8 cellular contexts compared by ENCODE assay signal in the genomic region with DNA sequence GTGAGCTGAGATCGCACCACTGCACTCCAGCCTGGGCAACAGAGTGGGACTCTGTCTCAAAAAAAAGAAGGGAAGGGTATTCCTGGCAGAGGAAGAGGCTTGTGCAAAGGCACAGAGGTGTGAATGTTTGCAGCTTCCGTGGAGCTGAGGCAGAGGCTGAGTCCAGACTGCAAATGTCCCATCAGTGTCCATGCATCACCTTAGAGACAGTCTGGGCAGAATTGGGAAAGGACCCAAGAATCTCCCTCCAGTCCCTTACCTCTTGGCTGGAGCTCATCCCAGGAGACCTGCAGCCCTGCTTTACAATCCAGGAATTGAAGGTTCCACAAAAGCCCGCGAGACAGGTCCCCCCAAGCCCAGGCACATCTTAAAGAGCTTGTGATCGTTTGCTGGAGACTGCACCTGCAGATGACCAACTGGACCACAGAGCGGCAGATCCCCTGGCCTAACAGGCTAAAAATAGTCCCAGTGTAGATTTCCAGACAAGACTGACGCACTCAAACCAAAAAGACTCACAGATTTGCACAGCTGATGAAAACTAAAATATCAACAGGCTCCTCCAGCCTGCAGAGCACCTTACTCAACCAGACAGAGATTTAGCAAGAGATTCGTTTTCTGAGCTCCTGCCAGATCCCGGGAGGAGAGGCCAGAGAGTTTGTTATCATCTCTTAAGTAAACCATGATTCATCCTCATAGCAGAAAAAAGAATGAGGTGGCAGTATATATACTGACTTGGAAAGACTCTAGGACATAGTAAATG. TPM values are rescaled to one million over a fixed set of nuclear protein-coding genes. Genes with fewer than 3 reads are reported as not detected.
DNase-seq lines count a peak whose midpoint lies in the region; ATAC-seq, FAIRE-seq and TF ChIP-seq lines count a peak whose summit lies in the region.

No MANE protein-coding gene starts in this region.

- no peak overlapping the region for H3K27ac ChIP-seq in SJSA1
- H3K27ac ChIP-seq in gastroesophageal sphincter: peak overlapping the region; percentile 57 to 80 (median 74)
- no peak overlapping the region for H3K27ac ChIP-seq in small intestine (ENCODE audit: low read depth in 1 of 2, low read length in 1 of 2)

- ATAC-seq in gastroesophageal sphincter: peak; percentile 95
- no peak for ATAC-seq in HG03442 (IDR thresholded peaks at IDR 0.05; ENCODE audit: unreplicated experiment)
- no peak for ATAC-seq in HG03139 (IDR thresholded peaks at IDR 0.05; ENCODE audit: unreplicated experiment)
- no peak for ATAC-seq in GM21737 (IDR thresholded peaks at IDR 0.05; ENCODE audit: unreplicated experiment)
- no peak for ATAC-seq in HG02885 (IDR thresholded peaks at IDR 0.05; ENCODE audit: poor library complexity, unreplicated experiment)

- no peaks in the 10 kb centered on the region for H3K36me3 ChIP-seq in SJSA1
- no peaks in the 10 kb centered on the region for H3K36me3 ChIP-seq in gastroesophageal sphincter
- no peaks in the 10 kb centered on the region for H3K36me3 ChIP-seq in small intestine (ENCODE audit: control insufficient read depth in 2 of 2, insufficient read depth in 2 of 2, low read length in 2 of 2)

- no peak for TF ChIP-seq POLR2A in gastroesophageal sphincter (IDR thresholded peaks at IDR 0.05)

- H3K27me3 ChIP-seq in SJSA1 (replicated peaks): peaks cover 12% of the 10 kb centered on the region; the same call in 1 of the 2 replicates
- H3K27me3 ChIP-seq in gastroesophageal sphincter: no peaks in the 10 kb centered on the region
- no peaks in the 10 kb centered on the region for H3K27me3 ChIP-seq in small intestine (ENCODE audit: control insufficient read depth in 2 of 2, insufficient read depth in 2 of 2, low read length in 2 of 2)

- H3K4me1 ChIP-seq in SJSA1 (replicated peaks): peaks cover 13% of the 10 kb centered on the region
- H3K4me1 ChIP-seq in gastroesophageal sphincter: peaks cover 4 to 17% (median 6%) of the 10 kb centered on the region in 3 donors
- no peaks in the 10 kb centered on the region for H3K4me1 ChIP-seq in small intestine (ENCODE audit: control insufficient read depth in 2 of 2, insufficient read depth in 1 of 2, low read depth in 1 of 2, low read length in 1 of 2)

- H3K4me3 ChIP-seq in SJSA1: no peak overlapping the region
- H3K4me3 ChIP-seq in gastroesophageal sphincter: no peak overlapping the region
- H3K4me3 ChIP-seq in small intestine (ENCODE audit: low read depth in 1 of 2, low read length in 2 of 2): no peak overlapping the region

- no peak for FAIRE-seq in small intestine (lab: Jason Lieb, UNC)

- TF ChIP-seq EP300 in gastroesophageal sphincter (IDR thresholded peaks at IDR 0.05): no peak

- peak in 3 of 4 experiments; percentile 22 to 28 (median 25) for TF ChIP-seq CTCF in gastroesophageal sphincter (IDR thresholded peaks at IDR 0.05)

- no peaks in the 10 kb centered on the region for H3K9me3 ChIP-seq in SJSA1 (replicated peaks)
- H3K9me3 ChIP-seq in gastroesophageal sphincter: no peaks in the 10 kb centered on the region
- H3K9me3 ChIP-seq in small intestine (ENCODE audit: control insufficient read depth, low read depth): no peaks in the 10 kb centered on the region

- DNase-seq in GM04503 (ENCODE audit: low read depth) (peak; percentile 92), SJSA1 (ENCODE audit: low read depth in 1 of 2, low spot score in 2 of 2) (peak; percentile 52 to 55), small intestine (peak; percentile 45)

- 0 to 34% methylated on average over 1 to 7 of the region's 9 CpGs for WGBS in gastroesophageal sphincter (ENCODE audit: low coverage in 1 of 2), 2 donors
- WGBS in small intestine, 3 donors: 34 to 46% (median 35%) methylated on average over 9 of the region's 9 CpGs

RNA-seq across cellular contexts. Expression of gene NANOS1, which starts 22.9 kb away (rescaled TPM):
- total RNA-seq in SJSA1 (2014; rRNA removed; shearing (Covaris generic)): 0.71 and 2.7 TPM in 2 replicates
- 10 to 100 TPM; 16.1 to 24.1 (median 20.8) TPM for total RNA-seq in gastroesophageal sphincter
- polyA plus RNA-seq in small intestine: under 1 TPM in 1 of 3 donors, not detected in 2; 0.61 TPM

Comparison
In these comparisons a context has a peak if more than half of its experiments do, and no peak if none do; other contexts are left out.
1. H3K27ac ChIP-seq: peak in gastroesophageal sphincter (4 of 4); none in SJSA1 (single experiment) and small intestine (0 of 2).
2. Peak in every context shown above with its lines, with median percentiles within 50 percentile points of each other: DNase-seq.